ENCODE assay signal across 8 cellular contexts in the genomic region with DNA sequence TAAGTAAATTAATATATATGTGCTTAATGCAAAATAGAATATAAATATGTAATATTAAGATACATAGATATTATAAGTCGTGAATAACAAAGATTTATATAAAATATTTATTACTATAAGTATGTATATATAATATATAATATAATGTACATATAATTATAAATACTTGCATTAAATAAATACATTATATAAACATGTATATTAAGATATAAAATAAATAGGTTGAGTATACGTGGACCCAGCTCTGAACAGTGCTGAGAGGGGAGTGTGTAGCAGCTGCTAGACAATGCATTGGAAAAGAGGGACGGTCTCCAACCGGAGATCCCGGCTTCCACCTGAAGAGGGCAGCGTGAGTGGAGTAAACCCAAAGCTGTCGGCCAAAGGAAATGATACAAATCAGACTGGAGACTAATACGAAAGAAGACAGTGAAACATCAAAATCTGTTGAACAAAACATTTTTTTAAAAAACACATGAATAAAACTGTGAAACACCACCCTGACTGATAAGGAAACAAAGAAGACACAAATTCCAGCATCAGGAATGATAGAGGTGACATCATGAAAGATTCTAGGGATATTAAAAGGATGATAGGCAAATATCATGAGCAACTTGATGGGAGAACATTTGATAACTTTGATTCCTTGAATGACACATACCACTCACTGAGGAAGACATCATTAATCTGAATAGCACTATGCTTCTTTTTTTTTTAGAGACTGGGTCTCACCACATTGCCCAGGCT.
DNase-seq lines count a peak whose midpoint lies in the region; ATAC-seq, FAIRE-seq and TF ChIP-seq lines count a peak whose summit lies in the region.

No MANE protein-coding gene starts in this region.

- no peaks in the 10 kb centered on the region for H3K79me2 ChIP-seq in HCT116 (ENCODE audit: insufficient read depth, low read length)
- no peaks in the 10 kb centered on the region for H3K79me2 ChIP-seq in H1 (ENCODE audit: control insufficient read depth in 1 of 2, insufficient read depth in 2 of 2, low read length in 2 of 2)

- no peak overlapping the region for H3K9ac ChIP-seq in HCT116 (ENCODE audit: low read length)
- no peak overlapping the region for H3K9ac ChIP-seq in H1 (replicated peaks in 1 of 4; ENCODE audit: extremely low read depth in 1 of 4, low read depth in 3 of 4, low read length in 3 of 4)

- no peak overlapping the region for H2BK20ac ChIP-seq in H1 (ENCODE audit: low read length)

- no peak overlapping the region for H4K5ac ChIP-seq in H1 (ENCODE audit: insufficient read length, low read depth, low read length)

- H3K79me1 ChIP-seq in H1 (ENCODE audit: low read depth, low read length) = no peaks in the 10 kb centered on the region

- no peak overlapping the region for H3K23ac ChIP-seq in H1 (ENCODE audit: insufficient read length)

- H3K27me3 Mint-ChIP-seq in activated CD4-positive, alpha-beta memory T cell treated with anti-CD3 and anti-CD28 coated beads, Interleukin-2, amount 10 ng/mL, durations not matched to agents 7 days and 5 days = no peaks in the 10 kb centered on the region

- H3K36me3 Mint-ChIP-seq in activated CD4-positive, alpha-beta memory T cell treated with anti-CD3 and anti-CD28 coated beads, Interleukin-2, amount 10 ng/mL, durations not matched to agents 7 days and 5 days (ENCODE audit: low read depth) = peaks cover 66% of the 10 kb centered on the region

- no peak overlapping the region for H2BK12ac ChIP-seq in H1 (ENCODE audit: low read depth, low read length)

- H2BK15ac ChIP-seq in H1 (ENCODE audit: low read length) = no peak overlapping the region

- POLR2A ChIA-PET in HCT116 (lab: Charles Lee) (no interaction called here), H1 (lab: Charles Lee; ENCODE audit: partially characterized antibody) (no interaction called here)
- POLR2A ChIA-PET in activated CD4-positive, alpha-beta memory T cell treated with anti-CD3 and anti-CD28 coated beads, Interleukin-2, amount 10 ng/mL, durations not matched to agents 7 days and 5 days (lab: Charles Lee) = interaction anchor here (0.8 to 1.4 kb wide), 6 partner anchors 10 to 33 kb away, joined by 4 to 8 read pairs (median 4); no protein-coding TSS in a partner anchor

- H4K8ac ChIP-seq in H1 (ENCODE audit: extremely low read depth, insufficient read depth, low read length) = no peak overlapping the region

- H3K9me3 Mint-ChIP-seq in activated CD4-positive, alpha-beta memory T cell treated with anti-CD3 and anti-CD28 coated beads, Interleukin-2, amount 10 ng/mL, durations not matched to agents 7 days and 5 days = peaks cover 9% of the 10 kb centered on the region

- H2AK5ac ChIP-seq in H1 (ENCODE audit: low read depth, low read length) = no peak overlapping the region

- H3K14ac ChIP-seq in H1 (ENCODE audit: insufficient read length) = no peak overlapping the region

- no peak overlapping the region for H2BK120ac ChIP-seq in H1 (replicated peaks; ENCODE audit: low read depth, low read length)

- H4K20me1 ChIP-seq in HCT116 (ENCODE audit: insufficient read depth) (no peaks in the 10 kb centered on the region), H1 (replicated peaks in 1 of 2; ENCODE audit: control insufficient read depth in 1 of 2, insufficient read depth in 2 of 2, low read length in 2 of 2) (no peaks in the 10 kb centered on the region)

- no peak for TF ChIP-seq EP300 in H1 (IDR thresholded peaks at IDR 0.05; ENCODE audit: borderline replicate concordance in 1 of 2, low read depth in 2 of 2, low read length in 2 of 2)

- H3K36me3 ChIP-seq in HCT116 (ENCODE audit: control insufficient read depth in 1 of 2, insufficient read depth in 2 of 2, low read length in 2 of 2) = no peaks in the 10 kb centered on the region
- no peaks in the 10 kb centered on the region; a peak in 1 of 8 replicates for H3K36me3 ChIP-seq in H1 (ENCODE audit: control insufficient read depth in 2 of 4, insufficient read depth in 4 of 4, low read length in 3 of 4)

- intact Hi-C loops in HCT116 (cut with micrococcal nuclease) = loop anchor here (2.0 to 5.0 kb wide), 3 partner anchors 25 to 111 kb away; no protein-coding TSS in a partner anchor

- TF ChIP-seq RAD21 in HCT116 (IDR thresholded peaks at IDR 0.05; ENCODE audit: low read depth) = peak; percentile 75
- TF ChIP-seq RAD21 in H1 (IDR thresholded peaks at IDR 0.05 in 1 of 2, conservative IDR thresholded peaks at IDR 0.05 in 1 of 2; ENCODE audit: low read depth in 2 of 2, low read length in 2 of 2) = peak; percentile 51 to 63

- no TSS peak for BruUV-seq in HCT116 (replicated peaks; lab: Mats Ljungman, UMichigan)

- no peak overlapping the region for H3K4me3 Mint-ChIP-seq in activated CD4-positive, alpha-beta memory T cell treated with anti-CD3 and anti-CD28 coated beads, Interleukin-2, amount 10 ng/mL, durations not matched to agents 7 days and 5 days

- no peaks in the 10 kb centered on the region for H3K23me2 ChIP-seq in H1 (ENCODE audit: low read depth, low read length)

- H3K4me2 ChIP-seq in HCT116 (ENCODE audit: low read length) (no peak overlapping the region), H1 (ENCODE audit: insufficient read depth in 1 of 2, low read depth in 2 of 2, low read length in 2 of 2) (no peak overlapping the region)

- no peak overlapping the region for H2BK5ac ChIP-seq in H1 (ENCODE audit: low read depth, low read length)

- RAD21 ChIA-PET in HCT116 (lab: Charles Lee; ENCODE audit: low non-redundant PET in 1 of 2, low total read pairs in 2 of 2, uncharacterized antibody in 2 of 2, unreplicated experiment in 2 of 2) = no interaction called here

- H3K27ac ChIP-seq in HCT116 (ENCODE audit: low read depth, low read length) (no peak overlapping the region), H1 (ENCODE audit: low read depth, low read length) (no peak overlapping the region)

- DNase-seq in AG10803 (ENCODE audit: low read depth) (peak; percentile 49), HCT116 (ENCODE audit: low read depth, low spot score) (peak; percentile 37), NCI-H82 (lab: John Stamatoyannopoulos, UW) (peak; percentile 81), H1 (ENCODE audit: low read depth in 1 of 2, low spot score in 2 of 2) (peak in 1 of 2 experiments; percentile 83), midbrain (lab: John Stamatoyannopoulos, UW) (peak; percentile 72)
- DNase-seq in activated CD4-positive, alpha-beta memory T cell treated with anti-CD3 and anti-CD28 coated beads, Interleukin-2, amount 10 ng/mL, durations not matched to agents 7 days and 5 days = peak; percentile 80
- peak; percentile 51 to 59 for DNase-seq in stimulated activated CD8-positive, alpha-beta memory T cell treated with anti-CD3 and anti-CD28 coated beads, Interleukin-7, amount 100 ng/mL, for 48 hours (ENCODE audit: extremely low read depth in 1 of 2, low read depth in 1 of 2)

- no peak overlapping the region for H3K4ac ChIP-seq in H1 (replicated peaks; ENCODE audit: insufficient read length, low read depth, low read length)

- peak; percentile 36 for FAIRE-seq in H1 (lab: Jason Lieb, UNC)

- CTCF ChIA-PET in HCT116 (lab: Charles Lee) (interaction anchor here (0.6 to 2.8 kb wide), 7 partner anchors 10 to 104 kb away, joined by 3 to 32 read pairs (median 3); no protein-coding TSS in a partner anchor), H1 (lab: Charles Lee; ENCODE audit: partially characterized antibody) (interaction anchor here (0.6 to 2.5 kb wide), 17 partner anchors 22 to 380 kb away, joined by 3 to 17 read pairs (median 4); no protein-coding TSS in a partner anchor)
- CTCF ChIA-PET in activated CD4-positive, alpha-beta memory T cell treated with anti-CD3 and anti-CD28 coated beads, Interleukin-2, amount 10 ng/mL, durations not matched to agents 7 days and 5 days (lab: Charles Lee) = interaction anchor here (0.8 to 2.5 kb wide), 5 partner anchors 16 to 104 kb away, joined by 3 to 11 read pairs (median 3); no protein-coding TSS in a partner anchor

- 47% methylated on average over 8 of the region's 8 CpGs; no CpG with 5 or more reads in 1 of the 2 experiments for WGBS in H1 (ENCODE audit: extremely low coverage in 1 of 2, insufficient coverage in 1 of 2, insufficient read length in 1 of 2, insufficient replicate concordance in 2 of 2, low coverage in 1 of 2, low lambda C conversion rate in 2 of 2, missing lambda C conversion rate in 1 of 2), 2 experiments

- H3K18ac ChIP-seq in H1 (ENCODE audit: extremely low read depth, low read length) = no peak overlapping the region

- no peak overlapping the region for H4K91ac ChIP-seq in H1 (replicated peaks; ENCODE audit: insufficient read length, low read length)

- H3K27me3 ChIP-seq in HCT116 (ENCODE audit: insufficient read depth, low read length) (no peaks in the 10 kb centered on the region), H1 (replicated peaks in 1 of 4; ENCODE audit: control insufficient read depth in 3 of 4, extremely low read depth in 1 of 4, insufficient read depth in 3 of 4, low read length in 3 of 4) (no peaks in the 10 kb centered on the region)

- H2AFZ ChIP-seq in HCT116 (ENCODE audit: low read depth, low read length, poor library complexity, severe bottlenecking) (no peak overlapping the region), H1 (ENCODE audit: low read length) (no peak overlapping the region)

- TF ChIP-seq POLR2A in HCT116 (IDR thresholded peaks at IDR 0.05; ENCODE audit: borderline replicate concordance, extremely low read depth, insufficient read depth, insufficient read length) (no peak), H1 (IDR thresholded peaks at IDR 0.05; ENCODE audit: control extremely low read depth in 1 of 2, low read depth in 2 of 2, low read length in 2 of 2) (no peak)

- H3K27ac Mint-ChIP-seq in activated CD4-positive, alpha-beta memory T cell treated with anti-CD3 and anti-CD28 coated beads, Interleukin-2, amount 10 ng/mL, durations not matched to agents 7 days and 5 days = peak overlapping the region; percentile 61

- H3K9me3 ChIP-seq in HCT116 (ENCODE audit: control insufficient read depth in 1 of 2, insufficient read depth in 1 of 2, low read depth in 1 of 2, low read length in 2 of 2) (no peaks in the 10 kb centered on the region), H1 (ENCODE audit: insufficient read depth in 2 of 2, low read depth in 1 of 2, low read length in 1 of 2) (no peaks in the 10 kb centered on the region)

- peak; percentile 97 for TF ChIP-seq CTCF in AG10803 (conservative IDR thresholded peaks at IDR 0.05; ENCODE audit: low read length)
- peak; percentile 73 to 86 (median 84); a peak in 5 of 6 replicates for TF ChIP-seq CTCF in HCT116 (IDR thresholded peaks at IDR 0.05 in 2 of 3, conservative IDR thresholded peaks at IDR 0.05 in 1 of 3; ENCODE audit: borderline replicate concordance in 1 of 3, insufficient read depth in 1 of 3, low read depth in 2 of 3, low read length in 2 of 3)
- peak; percentile 67 to 76 (median 75) for TF ChIP-seq CTCF in H1 (IDR thresholded peaks at IDR 0.05; ENCODE audit: control extremely low read depth in 1 of 3, insufficient read depth in 1 of 3, low read depth in 1 of 3, low read length in 3 of 3)

- H3K4me1 Mint-ChIP-seq in activated CD4-positive, alpha-beta memory T cell treated with anti-CD3 and anti-CD28 coated beads, Interleukin-2, amount 10 ng/mL, durations not matched to agents 7 days and 5 days = peaks cover 78% of the 10 kb centered on the region

- H3K4me3 ChIP-seq in AG10803 (ENCODE audit: low read length) (no peak overlapping the region), HCT116 (replicated peaks in 1 of 2; ENCODE audit: low read depth in 1 of 2, low read length in 2 of 2) (no peak overlapping the region), H1 (ENCODE audit: extremely low read depth in 1 of 4, insufficient read depth in 2 of 4, low read depth in 3 of 4, low read length in 4 of 4) (no peak overlapping the region)

- peak; percentile 95 for ATAC-seq in HCT116
- ATAC-seq in GM21717 (IDR thresholded peaks at IDR 0.05; ENCODE audit: unreplicated experiment) = no peak

- H3K56ac ChIP-seq in H1 (replicated peaks; ENCODE audit: insufficient read length, low read depth, low read length) = no peak overlapping the region

- no peaks in the 10 kb centered on the region for H3K9me2 ChIP-seq in HCT116 (ENCODE audit: insufficient read depth)

- H3K4me1 ChIP-seq in HCT116 (ENCODE audit: control insufficient read depth in 1 of 2, insufficient read depth in 2 of 2, low read length in 2 of 2) (no peaks in the 10 kb centered on the region), H1 (replicated peaks in 1 of 4; ENCODE audit: control insufficient read depth in 3 of 4, insufficient read depth in 4 of 4, low read length in 3 of 4) (peaks cover 0 to under 1% (median 0%) of the 10 kb centered on the region in 4 experiments; a peak in 2 of 7 replicates)
